1 cellular context compared by ENCODE assay signal in the genomic region with DNA sequence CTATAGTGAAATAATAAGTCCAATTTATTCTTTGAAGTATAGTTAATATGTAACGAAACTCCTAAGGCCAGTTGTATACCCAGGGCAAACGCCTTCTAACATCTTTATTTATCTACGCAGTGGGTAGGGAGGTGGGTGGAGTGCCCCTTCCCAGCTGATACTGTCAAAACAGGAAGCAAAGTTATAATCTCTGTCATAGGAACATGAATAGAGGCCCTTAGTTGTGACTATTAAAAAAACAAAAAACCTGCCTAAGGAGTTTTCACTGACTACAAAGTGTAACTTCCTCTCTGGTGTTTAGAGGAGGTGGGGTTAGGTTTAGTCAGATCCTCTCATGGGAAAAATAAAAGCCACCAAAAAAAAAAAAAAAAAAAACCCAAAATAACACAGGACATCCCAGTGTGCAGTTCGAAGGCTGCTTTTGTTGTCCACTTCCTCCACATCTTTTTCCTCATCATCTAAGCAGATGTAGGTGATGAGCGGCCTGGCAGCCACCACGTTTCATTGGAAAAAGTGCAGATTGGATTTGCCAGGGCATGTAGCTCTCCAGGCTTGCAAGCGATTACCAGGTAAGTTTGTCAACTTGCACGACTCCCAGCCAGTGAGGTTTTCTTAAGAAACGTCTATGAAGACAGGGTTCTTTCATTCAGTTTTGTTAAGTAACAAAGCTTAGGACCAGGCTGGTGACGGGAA.
A peak's percentile ranks its signal among the peaks of the same experiment; 100 is the strongest.
TF ChIP-seq lines count a peak whose summit lies in the region.

No MANE protein-coding gene starts in this region.

TF ChIP-seq in HepG2, 621 proteins besides CTCF, POLR2A, EP300 and RAD21 (continued from another document and continues in another):
- TF ChIP-seq, protein P1, sequence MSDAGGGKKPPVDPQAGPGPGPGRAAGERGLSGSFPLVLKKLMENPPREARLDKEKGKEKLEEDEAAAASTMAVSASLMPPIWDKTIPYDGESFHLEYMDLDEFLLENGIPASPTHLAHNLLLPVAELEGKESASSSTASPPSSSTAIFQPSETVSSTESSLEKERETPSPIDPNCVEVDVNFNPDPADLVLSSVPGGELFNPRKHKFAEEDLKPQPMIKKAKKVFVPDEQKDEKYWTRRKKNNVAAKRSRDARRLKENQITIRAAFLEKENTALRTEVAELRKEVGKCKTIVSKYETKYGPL (CRISPR knock-in tag; IDR thresholded peaks at IDR 0.05), result no peak
- TF ChIP-seq DNMT3B (CRISPR knock-in tag; conservative IDR thresholded peaks at IDR 0.05) (0 out of 2 replicates have a peak, but pooled peaks have one; percentile 47), ELF4 (CRISPR knock-in tag; IDR thresholded peaks at IDR 0.05; ENCODE audit: borderline replicate concordance) (peak; percentile 88), ELF3 (CRISPR knock-in tag; IDR thresholded peaks at IDR 0.05) (peak; percentile 98), CC2D1A (CRISPR knock-in tag; IDR thresholded peaks at IDR 0.05) (no peak), RFX1 (IDR thresholded peaks at IDR 0.05) (no peak), KDM6A (CRISPR knock-in tag; IDR thresholded peaks at IDR 0.05; ENCODE audit: low read depth) (peak; percentile 63), SALL1 (CRISPR knock-in tag; IDR thresholded peaks at IDR 0.05) (peak; percentile 85), ZNF619 (CRISPR knock-in tag; IDR thresholded peaks at IDR 0.05) (peak; percentile 37; the same call in 1 of the 2 replicates), GLI4 (CRISPR knock-in tag; IDR thresholded peaks at IDR 0.05; ENCODE audit: borderline replicate concordance) (0 out of 2 replicates have a peak, but pooled peaks have one; percentile 44), ZNF34 (CRISPR knock-in tag; IDR thresholded peaks at IDR 0.05; ENCODE audit: borderline replicate concordance) (0 out of 2 replicates have a peak, but pooled peaks have one; percentile 75), GPN1 (CRISPR knock-in tag; IDR thresholded peaks at IDR 0.05; ENCODE audit: borderline replicate concordance) (no peak), GATAD2A (CRISPR knock-in tag; IDR thresholded peaks at IDR 0.05) (peak; percentile 98), ZNF75D (CRISPR knock-in tag; IDR thresholded peaks at IDR 0.05; ENCODE audit: borderline replicate concordance) (no peak), MED8 (CRISPR knock-in tag; IDR thresholded peaks at IDR 0.05; ENCODE audit: insufficient replicate concordance) (peak; percentile 72), KMT2B (CRISPR knock-in tag; IDR thresholded peaks at IDR 0.05) (no peak), FOXP1 (IDR thresholded peaks at IDR 0.05) (peak; percentile 49; the same call in 1 of the 2 replicates), FOXP1 (CRISPR knock-in tag; IDR thresholded peaks at IDR 0.05) (peak; percentile 98), ISX (CRISPR knock-in tag; conservative IDR thresholded peaks at IDR 0.05) (no peak), PHF5A (CRISPR knock-in tag; IDR thresholded peaks at IDR 0.05; ENCODE audit: low read depth, unreplicated experiment) (peak; percentile 95), CBX1 (IDR thresholded peaks at IDR 0.05; ENCODE audit: low read depth) (no peak), ZNF230 (CRISPR knock-in tag; IDR thresholded peaks at IDR 0.05) (0 out of 2 replicates have a peak, but pooled peaks have one; percentile 31), MAF1 (CRISPR knock-in tag; IDR thresholded peaks at IDR 0.05; ENCODE audit: borderline replicate concordance) (no peak), ZNF737 (CRISPR knock-in tag; IDR thresholded peaks at IDR 0.05; ENCODE audit: borderline replicate concordance) (no peak), MED1 (CRISPR knock-in tag; IDR thresholded peaks at IDR 0.05) (peak; percentile 98), ZNF354B (CRISPR knock-in tag; IDR thresholded peaks at IDR 0.05) (no peak), ZKSCAN8 (CRISPR knock-in tag; IDR thresholded peaks at IDR 0.05; ENCODE audit: borderline replicate concordance) (peak; percentile 96; the same call in 1 of the 2 replicates), ZNF33A (CRISPR knock-in tag; IDR thresholded peaks at IDR 0.05; ENCODE audit: borderline replicate concordance) (no peak), HMG20B (CRISPR knock-in tag; conservative IDR thresholded peaks at IDR 0.05) (peak; percentile 89), KLF9 (CRISPR knock-in tag; IDR thresholded peaks at IDR 0.05; ENCODE audit: low read depth) (no peak), ZNF160 (CRISPR knock-in tag; IDR thresholded peaks at IDR 0.05) (no peak), KDM4B (CRISPR knock-in tag; IDR thresholded peaks at IDR 0.05) (0 out of 2 replicates have a peak, but pooled peaks have one; percentile 26), SSRP1 (CRISPR knock-in tag; IDR thresholded peaks at IDR 0.05) (peak; percentile 86; the same call in 1 of the 2 replicates), ZNF761 (CRISPR knock-in tag; conservative IDR thresholded peaks at IDR 0.05) (no peak), RFX3 (CRISPR knock-in tag; IDR thresholded peaks at IDR 0.05) (peak; percentile 44; the same call in 1 of the 2 replicates), ZNF678 (CRISPR knock-in tag; IDR thresholded peaks at IDR 0.05) (peak; percentile 68; the same call in 1 of the 2 replicates), ELF1 (CRISPR knock-in tag; IDR thresholded peaks at IDR 0.05) (peak; percentile 83), SNAPC2 (CRISPR knock-in tag; IDR thresholded peaks at IDR 0.05) (peak; percentile 78; the same call in 1 of the 2 replicates), ZNF713 (CRISPR knock-in tag; IDR thresholded peaks at IDR 0.05) (no peak), ZNF547 (CRISPR knock-in tag; IDR thresholded peaks at IDR 0.05) (0 out of 2 replicates have a peak, but pooled peaks have one; percentile 21)
- TF ChIP-seq, protein P2, sequence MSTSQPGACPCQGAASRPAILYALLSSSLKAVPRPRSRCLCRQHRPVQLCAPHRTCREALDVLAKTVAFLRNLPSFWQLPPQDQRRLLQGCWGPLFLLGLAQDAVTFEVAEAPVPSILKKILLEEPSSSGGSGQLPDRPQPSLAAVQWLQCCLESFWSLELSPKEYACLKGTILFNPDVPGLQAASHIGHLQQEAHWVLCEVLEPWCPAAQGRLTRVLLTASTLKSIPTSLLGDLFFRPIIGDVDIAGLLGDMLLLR (CRISPR knock-in tag; IDR thresholded peaks at IDR 0.05), result no peak
- TF ChIP-seq, protein P3, sequence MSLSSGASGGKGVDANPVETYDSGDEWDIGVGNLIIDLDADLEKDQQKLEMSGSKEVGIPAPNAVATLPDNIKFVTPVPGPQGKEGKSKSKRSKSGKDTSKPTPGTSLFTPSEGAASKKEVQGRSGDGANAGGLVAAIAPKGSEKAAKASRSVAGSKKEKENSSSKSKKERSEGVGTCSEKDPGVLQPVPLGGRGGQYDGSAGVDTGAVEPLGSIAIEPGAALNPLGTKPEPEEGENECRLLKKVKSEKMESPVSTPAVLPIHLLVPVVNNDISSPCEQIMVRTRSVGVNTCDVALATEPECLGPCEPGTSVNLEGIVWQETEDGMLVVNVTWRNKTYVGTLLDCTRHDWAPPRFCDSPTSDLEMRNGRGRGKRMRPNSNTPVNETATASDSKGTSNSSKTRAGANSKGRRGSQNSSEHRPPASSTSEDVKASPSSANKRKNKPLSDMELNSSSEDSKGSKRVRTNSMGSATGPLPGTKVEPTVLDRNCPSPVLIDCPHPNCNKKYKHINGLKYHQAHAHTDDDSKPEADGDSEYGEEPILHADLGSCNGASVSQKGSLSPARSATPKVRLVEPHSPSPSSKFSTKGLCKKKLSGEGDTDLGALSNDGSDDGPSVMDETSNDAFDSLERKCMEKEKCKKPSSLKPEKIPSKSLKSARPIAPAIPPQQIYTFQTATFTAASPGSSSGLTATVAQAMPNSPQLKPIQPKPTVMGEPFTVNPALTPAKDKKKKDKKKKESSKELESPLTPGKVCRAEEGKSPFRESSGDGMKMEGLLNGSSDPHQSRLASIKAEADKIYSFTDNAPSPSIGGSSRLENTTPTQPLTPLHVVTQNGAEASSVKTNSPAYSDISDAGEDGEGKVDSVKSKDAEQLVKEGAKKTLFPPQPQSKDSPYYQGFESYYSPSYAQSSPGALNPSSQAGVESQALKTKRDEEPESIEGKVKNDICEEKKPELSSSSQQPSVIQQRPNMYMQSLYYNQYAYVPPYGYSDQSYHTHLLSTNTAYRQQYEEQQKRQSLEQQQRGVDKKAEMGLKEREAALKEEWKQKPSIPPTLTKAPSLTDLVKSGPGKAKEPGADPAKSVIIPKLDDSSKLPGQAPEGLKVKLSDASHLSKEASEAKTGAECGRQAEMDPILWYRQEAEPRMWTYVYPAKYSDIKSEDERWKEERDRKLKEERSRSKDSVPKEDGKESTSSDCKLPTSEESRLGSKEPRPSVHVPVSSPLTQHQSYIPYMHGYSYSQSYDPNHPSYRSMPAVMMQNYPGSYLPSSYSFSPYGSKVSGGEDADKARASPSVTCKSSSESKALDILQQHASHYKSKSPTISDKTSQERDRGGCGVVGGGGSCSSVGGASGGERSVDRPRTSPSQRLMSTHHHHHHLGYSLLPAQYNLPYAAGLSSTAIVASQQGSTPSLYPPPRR (CRISPR knock-in tag; IDR thresholded peaks at IDR 0.05; ENCODE audit: borderline replicate concordance), result peak; percentile 95
- TF ChIP-seq, protein P4, sequence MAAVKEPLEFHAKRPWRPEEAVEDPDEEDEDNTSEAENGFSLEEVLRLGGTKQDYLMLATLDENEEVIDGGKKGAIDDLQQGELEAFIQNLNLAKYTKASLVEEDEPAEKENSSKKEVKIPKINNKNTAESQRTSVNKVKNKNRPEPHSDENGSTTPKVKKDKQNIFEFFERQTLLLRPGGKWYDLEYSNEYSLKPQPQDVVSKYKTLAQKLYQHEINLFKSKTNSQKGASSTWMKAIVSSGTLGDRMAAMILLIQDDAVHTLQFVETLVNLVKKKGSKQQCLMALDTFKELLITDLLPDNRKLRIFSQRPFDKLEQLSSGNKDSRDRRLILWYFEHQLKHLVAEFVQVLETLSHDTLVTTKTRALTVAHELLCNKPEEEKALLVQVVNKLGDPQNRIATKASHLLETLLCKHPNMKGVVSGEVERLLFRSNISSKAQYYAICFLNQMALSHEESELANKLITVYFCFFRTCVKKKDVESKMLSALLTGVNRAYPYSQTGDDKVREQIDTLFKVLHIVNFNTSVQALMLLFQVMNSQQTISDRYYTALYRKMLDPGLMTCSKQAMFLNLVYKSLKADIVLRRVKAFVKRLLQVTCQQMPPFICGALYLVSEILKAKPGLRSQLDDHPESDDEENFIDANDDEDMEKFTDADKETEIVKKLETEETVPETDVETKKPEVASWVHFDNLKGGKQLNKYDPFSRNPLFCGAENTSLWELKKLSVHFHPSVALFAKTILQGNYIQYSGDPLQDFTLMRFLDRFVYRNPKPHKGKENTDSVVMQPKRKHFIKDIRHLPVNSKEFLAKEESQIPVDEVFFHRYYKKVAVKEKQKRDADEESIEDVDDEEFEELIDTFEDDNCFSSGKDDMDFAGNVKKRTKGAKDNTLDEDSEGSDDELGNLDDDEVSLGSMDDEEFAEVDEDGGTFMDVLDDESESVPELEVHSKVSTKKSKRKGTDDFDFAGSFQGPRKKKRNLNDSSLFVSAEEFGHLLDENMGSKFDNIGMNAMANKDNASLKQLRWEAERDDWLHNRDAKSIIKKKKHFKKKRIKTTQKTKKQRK (IDR thresholded peaks at IDR 0.05; ENCODE audit: low read length), result no peak
- TF ChIP-seq, protein P5, sequence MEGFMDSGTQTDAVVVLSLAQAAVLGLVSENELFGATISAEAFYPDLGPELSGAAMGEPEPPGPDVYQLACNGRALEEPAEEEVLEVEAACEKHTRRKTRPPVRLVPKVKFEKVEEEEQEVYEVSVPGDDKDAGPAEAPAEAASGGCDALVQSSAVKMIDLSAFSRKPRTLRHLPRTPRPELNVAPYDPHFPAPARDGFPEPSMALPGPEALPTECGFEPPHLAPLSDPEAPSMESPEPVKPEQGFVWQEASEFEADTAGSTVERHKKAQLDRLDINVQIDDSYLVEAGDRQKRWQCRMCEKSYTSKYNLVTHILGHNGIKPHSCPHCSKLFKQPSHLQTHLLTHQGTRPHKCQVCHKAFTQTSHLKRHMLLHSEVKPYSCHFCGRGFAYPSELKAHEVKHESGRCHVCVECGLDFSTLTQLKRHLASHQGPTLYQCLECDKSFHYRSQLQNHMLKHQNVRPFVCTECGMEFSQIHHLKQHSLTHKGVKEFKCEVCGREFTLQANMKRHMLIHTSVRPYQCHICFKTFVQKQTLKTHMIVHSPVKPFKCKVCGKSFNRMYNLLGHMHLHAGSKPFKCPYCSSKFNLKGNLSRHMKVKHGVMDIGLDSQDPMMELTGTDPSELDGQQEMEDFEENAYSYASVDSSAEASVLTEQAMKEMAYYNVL (CRISPR knock-in tag; IDR thresholded peaks at IDR 0.05; ENCODE audit: borderline replicate concordance), result 0 out of 2 replicates have a peak, but pooled peaks have one; percentile 18
- TF ChIP-seq, protein P6, sequence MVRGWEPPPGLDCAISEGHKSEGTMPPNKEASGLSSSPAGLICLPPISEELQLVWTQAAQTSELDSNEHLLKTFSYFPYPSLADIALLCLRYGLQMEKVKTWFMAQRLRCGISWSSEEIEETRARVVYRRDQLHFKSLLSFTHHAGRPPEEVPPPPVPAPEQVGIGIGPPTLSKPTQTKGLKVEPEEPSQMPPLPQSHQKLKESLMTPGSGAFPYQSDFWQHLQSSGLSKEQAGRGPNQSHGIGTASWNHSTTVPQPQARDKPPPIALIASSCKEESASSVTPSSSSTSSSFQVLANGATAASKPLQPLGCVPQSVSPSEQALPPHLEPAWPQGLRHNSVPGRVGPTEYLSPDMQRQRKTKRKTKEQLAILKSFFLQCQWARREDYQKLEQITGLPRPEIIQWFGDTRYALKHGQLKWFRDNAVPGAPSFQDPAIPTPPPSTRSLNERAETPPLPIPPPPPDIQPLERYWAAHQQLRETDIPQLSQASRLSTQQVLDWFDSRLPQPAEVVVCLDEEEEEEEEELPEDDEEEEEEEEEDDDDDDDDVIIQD (CRISPR knock-in tag; IDR thresholded peaks at IDR 0.05; ENCODE audit: low read depth), result peak; percentile 91
- TF ChIP-seq, protein P7, sequence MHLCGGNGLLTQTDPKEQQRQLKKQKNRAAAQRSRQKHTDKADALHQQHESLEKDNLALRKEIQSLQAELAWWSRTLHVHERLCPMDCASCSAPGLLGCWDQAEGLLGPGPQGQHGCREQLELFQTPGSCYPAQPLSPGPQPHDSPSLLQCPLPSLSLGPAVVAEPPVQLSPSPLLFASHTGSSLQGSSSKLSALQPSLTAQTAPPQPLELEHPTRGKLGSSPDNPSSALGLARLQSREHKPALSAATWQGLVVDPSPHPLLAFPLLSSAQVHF (CRISPR knock-in tag; IDR thresholded peaks at IDR 0.05), result no peak
- TF ChIP-seq, protein P8, sequence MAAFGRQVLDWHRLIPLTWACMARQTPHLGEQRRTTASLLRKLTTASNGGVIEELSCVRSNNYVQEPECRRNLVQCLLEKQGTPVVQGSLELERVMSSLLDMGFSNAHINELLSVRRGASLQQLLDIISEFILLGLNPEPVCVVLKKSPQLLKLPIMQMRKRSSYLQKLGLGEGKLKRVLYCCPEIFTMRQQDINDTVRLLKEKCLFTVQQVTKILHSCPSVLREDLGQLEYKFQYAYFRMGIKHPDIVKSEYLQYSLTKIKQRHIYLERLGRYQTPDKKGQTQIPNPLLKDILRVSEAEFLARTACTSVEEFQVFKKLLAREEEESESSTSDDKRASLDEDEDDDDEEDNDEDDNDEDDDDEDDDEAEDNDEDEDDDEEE (CRISPR knock-in tag; IDR thresholded peaks at IDR 0.05), result no peak
- TF ChIP-seq, protein P9, sequence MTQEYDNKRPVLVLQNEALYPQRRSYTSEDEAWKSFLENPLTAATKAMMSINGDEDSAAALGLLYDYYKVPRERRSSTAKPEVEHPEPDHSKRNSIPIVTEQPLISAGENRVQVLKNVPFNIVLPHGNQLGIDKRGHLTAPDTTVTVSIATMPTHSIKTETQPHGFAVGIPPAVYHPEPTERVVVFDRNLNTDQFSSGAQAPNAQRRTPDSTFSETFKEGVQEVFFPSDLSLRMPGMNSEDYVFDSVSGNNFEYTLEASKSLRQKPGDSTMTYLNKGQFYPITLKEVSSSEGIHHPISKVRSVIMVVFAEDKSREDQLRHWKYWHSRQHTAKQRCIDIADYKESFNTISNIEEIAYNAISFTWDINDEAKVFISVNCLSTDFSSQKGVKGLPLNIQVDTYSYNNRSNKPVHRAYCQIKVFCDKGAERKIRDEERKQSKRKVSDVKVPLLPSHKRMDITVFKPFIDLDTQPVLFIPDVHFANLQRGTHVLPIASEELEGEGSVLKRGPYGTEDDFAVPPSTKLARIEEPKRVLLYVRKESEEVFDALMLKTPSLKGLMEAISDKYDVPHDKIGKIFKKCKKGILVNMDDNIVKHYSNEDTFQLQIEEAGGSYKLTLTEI (CRISPR knock-in tag; conservative IDR thresholded peaks at IDR 0.05), result no peak
